15 cellular contexts compared by ENCODE assay signal in the genomic region with DNA sequence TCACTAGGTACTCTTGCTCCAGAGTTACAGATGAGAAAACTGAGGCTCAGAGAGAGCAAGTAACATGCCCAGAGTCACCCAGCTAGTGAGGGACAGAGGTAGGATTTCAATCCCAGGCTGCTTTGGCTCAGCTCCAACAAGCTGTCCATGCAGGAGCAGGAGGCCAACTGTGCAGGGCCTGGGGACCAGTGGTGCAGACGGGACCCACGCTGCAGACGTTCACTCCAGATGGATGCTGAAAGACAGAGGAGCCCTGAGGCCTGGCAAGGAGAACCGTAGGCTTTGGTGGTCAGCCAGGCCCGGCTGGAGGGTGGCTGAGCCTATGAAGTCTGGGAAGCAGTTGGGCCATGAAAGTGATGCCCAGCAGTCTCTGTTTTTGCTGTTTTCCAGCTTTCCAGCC.
DNase-seq lines count a peak whose midpoint lies in the region; ATAC-seq and TF ChIP-seq lines count a peak whose summit lies in the region.
"Had no signal": no experiment of that assay in that cellular context is flagged by ENCODE, and none has a peak within 500 bp of the region (broad histone marks: within the 10 kb centered on the region; RNA-seq: fewer than 3 reads in every experiment).

No MANE protein-coding gene starts in this region.

- H3K4me1 ChIP-seq in IMR-90 (ENCODE audit: control insufficient read depth, insufficient read depth, low read length) (peaks cover 26% of the 10 kb centered on the region), left lung (peaks cover 12 to 23% of the 10 kb centered on the region in 2 donors), spleen (peaks cover 0 to 15% (median 6%) of the 10 kb centered on the region in 6 donors)
- H3K4me1 ChIP-seq: pancreas had no signal

- H3K79me1 ChIP-seq in IMR-90 (ENCODE audit: low read depth in 1 of 2, low read length in 2 of 2), result peaks cover 3 to 21% of the 10 kb centered on the region in 2 experiments; a peak in 2 of 4 replicates

- H4K8ac ChIP-seq in IMR-90 (ENCODE audit: low read depth in 2 of 2, low read length in 2 of 2), result peak overlapping the region; percentile 83 to 85

- dilution Hi-C loops in IMR-90 (cut with HindIII; ENCODE audit: low sequenced_read_pairs, unreplicated experiment), result no loop called here

- peaks cover 43% of the 10 kb centered on the region for H3K4me1 Mint-ChIP-seq in chondrocyte (ENCODE audit: low read depth)
- no peaks in the 10 kb centered on the region for H3K4me1 Mint-ChIP-seq in activated CD4-positive, alpha-beta memory T cell treated with anti-CD3 and anti-CD28 coated beads, Interleukin-2, amount 10 ng/mL, durations not matched to agents 7 days and 5 days
- H3K4me1 Mint-ChIP-seq: CD4-positive, CD25-positive, alpha-beta regulatory T cell had no signal

- TF ChIP-seq POLR2A in IMR-90 (IDR thresholded peaks at IDR 0.05; ENCODE audit: low read depth, low read length) (0 out of 2 replicates have a peak, but pooled peaks have one; percentile 17), spleen (IDR thresholded peaks at IDR 0.05) (no peak)

- peak overlapping the region; percentile 98 for H4K91ac ChIP-seq in IMR-90 (ENCODE audit: insufficient read depth, low read depth, low read length)

- peak overlapping the region; percentile 84 for H2AFZ ChIP-seq in IMR-90 (replicated peaks; ENCODE audit: low read length, poor library complexity)

- H2BK120ac ChIP-seq in IMR-90 (ENCODE audit: low read depth, low read length), result peak overlapping the region; percentile 97

- ATAC-seq in IMR-90 (ENCODE audit: low read depth), result no peak; the same call in 1 of the 2 replicates
- peak; percentile 15 for ATAC-seq in left lung
- ATAC-seq in left lobe of liver, result no peak
- no peak for ATAC-seq in HG02885 (IDR thresholded peaks at IDR 0.05; ENCODE audit: poor library complexity, unreplicated experiment)
- ATAC-seq: activated T-cell treated with anti-CD3 and anti-CD28 coated beads, Interleukin-2, amount 50 U/mL, for 4 hours; esophagus mucosa had no signal

- peak overlapping the region; percentile 70 for H2BK5ac ChIP-seq in IMR-90 (ENCODE audit: low read depth, low read length, poor library complexity, severe bottlenecking)

- H3K9ac ChIP-seq in IMR-90 (ENCODE audit: low read depth, low read length), result peak overlapping the region; percentile 13

- no TSS peak for BruUV-seq in IMR-90 (replicated peaks; lab: Mats Ljungman, UMichigan)

- peak overlapping the region; percentile 59 for H4K5ac ChIP-seq in IMR-90 (ENCODE audit: low read depth, low read length)

- peak overlapping the region; percentile 86 for H3K18ac ChIP-seq in IMR-90 (ENCODE audit: low read depth, low read length)

- H3K27ac Mint-ChIP-seq in chondrocyte (ENCODE audit: unreplicated experiment), result peak overlapping the region; percentile 58
- no peak overlapping the region for H3K27ac Mint-ChIP-seq in activated CD4-positive, alpha-beta memory T cell treated with anti-CD3 and anti-CD28 coated beads, Interleukin-2, amount 10 ng/mL, durations not matched to agents 7 days and 5 days
- H3K27ac Mint-ChIP-seq: CD4-positive, CD25-positive, alpha-beta regulatory T cell had no signal

- H3K36me3 Mint-ChIP-seq in chondrocyte (ENCODE audit: low read depth), result peaks cover 5% of the 10 kb centered on the region
- H3K36me3 Mint-ChIP-seq in activated CD4-positive, alpha-beta memory T cell treated with anti-CD3 and anti-CD28 coated beads, Interleukin-2, amount 10 ng/mL, durations not matched to agents 7 days and 5 days (ENCODE audit: low read depth), result no peaks in the 10 kb centered on the region
- H3K36me3 Mint-ChIP-seq: CD4-positive, CD25-positive, alpha-beta regulatory T cell had no signal

- H3K36me3 ChIP-seq in IMR-90 (ENCODE audit: control insufficient read depth, insufficient read depth, low read length) (no peaks in the 10 kb centered on the region), left lung (no peaks in the 10 kb centered on the region), spleen (no peaks in the 10 kb centered on the region)
- H3K36me3 ChIP-seq: pancreas had no signal

- H2AK9ac ChIP-seq in IMR-90 (replicated peaks; ENCODE audit: low read depth, low read length, poor library complexity), result peak overlapping the region; percentile 6

- H3K9me1 ChIP-seq in IMR-90 (ENCODE audit: insufficient read depth, low read length), result peaks cover 24% of the 10 kb centered on the region

- peaks cover 14% of the 10 kb centered on the region for H3K9me3 Mint-ChIP-seq in chondrocyte (ENCODE audit: low read depth)
- H3K9me3 Mint-ChIP-seq in activated CD4-positive, alpha-beta memory T cell treated with anti-CD3 and anti-CD28 coated beads, Interleukin-2, amount 10 ng/mL, durations not matched to agents 7 days and 5 days, result no peaks in the 10 kb centered on the region

- peak overlapping the region; percentile 92 for H2BK20ac ChIP-seq in IMR-90 (ENCODE audit: low read depth, low read length)

- TF ChIP-seq RAD21 in IMR-90 (IDR thresholded peaks at IDR 0.05; ENCODE audit: low read length), result no peak

- no peak overlapping the region for H3K4me3 Mint-ChIP-seq in chondrocyte (ENCODE audit: unreplicated experiment)
- H3K4me3 Mint-ChIP-seq in activated CD4-positive, alpha-beta memory T cell treated with anti-CD3 and anti-CD28 coated beads, Interleukin-2, amount 10 ng/mL, durations not matched to agents 7 days and 5 days, result no peak overlapping the region
- H3K4me3 Mint-ChIP-seq: activated T-cell treated with anti-CD3 and anti-CD28 coated beads, Interleukin-2, amount 50 U/mL, for 4 hours; CD4-positive, CD25-positive, alpha-beta regulatory T cell had no signal

- no peaks in the 10 kb centered on the region for H4K20me1 ChIP-seq in IMR-90 (ENCODE audit: insufficient read depth, low read length)

- no peaks in the 10 kb centered on the region for H3K27me3 Mint-ChIP-seq in chondrocyte (ENCODE audit: low read depth)
- H3K27me3 Mint-ChIP-seq in activated CD4-positive, alpha-beta memory T cell treated with anti-CD3 and anti-CD28 coated beads, Interleukin-2, amount 10 ng/mL, durations not matched to agents 7 days and 5 days, result peaks cover 24% of the 10 kb centered on the region

- H3K56ac ChIP-seq in IMR-90 (ENCODE audit: extremely low read depth, insufficient read depth, low read length), result peak overlapping the region; percentile 67

- H3K9me3 ChIP-seq in IMR-90 (ENCODE audit: control insufficient read depth, insufficient read depth, low read length) (no peaks in the 10 kb centered on the region), left lung (no peaks in the 10 kb centered on the region), spleen (peaks cover 0 to 10% (median 2%) of the 10 kb centered on the region in 8 donors)
- H3K9me3 ChIP-seq: pancreas had no signal

- H2BK15ac ChIP-seq in IMR-90 (ENCODE audit: low read depth, low read length), result peak overlapping the region; percentile 96; the same call in 2 of the 3 replicates

- in situ Hi-C loops in IMR-90 (cut with MboI; ENCODE audit: low sequenced_read_pairs), result no loop called here

- peak overlapping the region; percentile 92 for H3K14ac ChIP-seq in IMR-90 (replicated peaks; ENCODE audit: low read depth, low read length)

- DNase-seq in IMR-90 (peak; percentile 46), chondrocyte (ENCODE audit: low spot score) (no peak), left lung (no peak), spleen (peak; percentile 65), NCI-H2081 treated with DMSO at 0.1 percent for 48 hours (lab: John Stamatoyannopoulos, UW) (no peak), left lobe of liver (ENCODE audit: low spot score) (no peak)
- DNase-seq in activated CD4-positive, alpha-beta memory T cell treated with anti-CD3 and anti-CD28 coated beads, Interleukin-2, amount 10 ng/mL, durations not matched to agents 7 days and 5 days, result no peak
- DNase-seq: activated T-cell treated with anti-CD3 and anti-CD28 coated beads, Interleukin-2, amount 50 U/mL, for 4 hours; CD4-positive, CD25-positive, alpha-beta regulatory T cell; GF-D8; KG1; NCI-H2107 had no signal

- H3K4me3 ChIP-seq in IMR-90 (ENCODE audit: insufficient read depth, low read depth, low read length), result no peak overlapping the region
- H3K4me3 ChIP-seq in left lung, result no peak overlapping the region
- H3K4me3 ChIP-seq in spleen, result no peak overlapping the region
- H3K4me3 ChIP-seq: pancreas had no signal

- H3K4ac ChIP-seq in IMR-90 (ENCODE audit: low read depth, low read length), result peak overlapping the region; percentile 96

- POLR2A ChIA-PET in IMR-90 (lab: Charles Lee; ENCODE audit: unreplicated experiment), result interaction anchor here (1.1 kb wide), 1 partner anchor 37 kb away, joined by 3 read pairs; no protein-coding TSS in a partner anchor
- POLR2A ChIA-PET in activated CD4-positive, alpha-beta memory T cell treated with anti-CD3 and anti-CD28 coated beads, Interleukin-2, amount 10 ng/mL, durations not matched to agents 7 days and 5 days (lab: Charles Lee), result no interaction called here

- 30% methylated on average over 2 of the region's 5 CpGs; no CpG with 5 or more reads in 1 of the 2 experiments for WGBS in IMR-90 (ENCODE audit: extremely low coverage in 2 of 2, insufficient read length in 1 of 2), 2 experiments
- 80 to 95% (median 85%) methylated on average over 5 of the region's 5 CpGs for WGBS in spleen, 5 donors

- intact Hi-C loops in IMR-90 (cut with micrococcal nuclease), result loop anchor here (5.0 kb wide), 1 partner anchor 59 kb away; no protein-coding TSS in a partner anchor
- intact Hi-C loops in left lung (cut with DNase I), result no loop called here
- intact Hi-C loops in spleen (cut with DNase I; ENCODE audit: low total_unique reads), result no loop called here

- H3K27me3 ChIP-seq in IMR-90 (ENCODE audit: control insufficient read depth, insufficient read depth, low read length), result no peaks in the 10 kb centered on the region
- H3K27me3 ChIP-seq in left lung, result no peaks in the 10 kb centered on the region
- peaks cover 0 to 3% (median 0%) of the 10 kb centered on the region in 7 donors for H3K27me3 ChIP-seq in spleen (replicated peaks in 1 of 7)
- H3K27me3 ChIP-seq: pancreas had no signal

- peak overlapping the region; percentile 59 for H3K27ac ChIP-seq in IMR-90 (ENCODE audit: insufficient read depth, low read length)
- H3K27ac ChIP-seq in left lung, result peak overlapping the region in 1 of 2 donors; percentile 74
- H3K27ac ChIP-seq in spleen, result peak overlapping the region; percentile 9 to 81 (median 73)

- H3K23ac ChIP-seq in IMR-90 (ENCODE audit: low read depth, low read length), result peak overlapping the region; percentile 92

- TF ChIP-seq CTCF in IMR-90 (conservative IDR thresholded peaks at IDR 0.05; ENCODE audit: low read depth, low read length) (no peak), chondrocyte (IDR thresholded peaks at IDR 0.05) (no peak), left lung (IDR thresholded peaks at IDR 0.05) (no peak), spleen (IDR thresholded peaks at IDR 0.05 in 8 of 11, conservative IDR thresholded peaks at IDR 0.05 in 3 of 11) (no peak)

- peak overlapping the region; percentile 95 for H2AK5ac ChIP-seq in IMR-90 (ENCODE audit: low read depth, low read length)

- H3K4me2 ChIP-seq in IMR-90 (ENCODE audit: low read depth, low read length), result peak overlapping the region; percentile 2; the same call in 1 of the 2 replicates

- CTCF ChIA-PET in IMR-90 (lab: Yijun Ruan, JAX), result interaction anchor here (0.6 kb wide), 1 partner anchor 10 kb away, joined by 7 read pairs; no protein-coding TSS in a partner anchor
- CTCF ChIA-PET in activated CD4-positive, alpha-beta memory T cell treated with anti-CD3 and anti-CD28 coated beads, Interleukin-2, amount 10 ng/mL, durations not matched to agents 7 days and 5 days (lab: Charles Lee), result no interaction called here

TF ChIP-seq in IMR-90, 13 proteins besides CTCF, POLR2A, EP300 and RAD21 (continues in another document):
- no peak for TF ChIP-seq BHLHE40 (IDR thresholded peaks at IDR 0.05; ENCODE audit: low read depth, low read length)

Comparison
In these comparisons a context has a peak if more than half of its experiments do, and no peak if none do; other contexts are left out.
1. DNase-seq: peak in IMR-90 (single experiment) and spleen (single experiment); none in chondrocyte (single experiment), left lung (0 of 2), NCI-H2081 treated with DMSO at 0.1 percent for 48 hours (single experiment), left lobe of liver (single experiment) and activated CD4-positive, alpha-beta memory T cell treated with anti-CD3 and anti-CD28 coated beads, Interleukin-2, amount 10 ng/mL, durations not matched to agents 7 days and 5 days (single experiment).